ENCODE assay signal across 18 cellular contexts in genomic region chr2:85760872-85761271, GRCh38. TPM values are rescaled to one million over a fixed set of nuclear protein-coding genes. Genes with fewer than 3 reads are reported as not detected.
A peak's percentile ranks its signal among the peaks of the same experiment; 100 is the strongest.
DNase-seq lines count a peak whose midpoint lies in the region; ATAC-seq and TF ChIP-seq lines count a peak whose summit lies in the region.
"Had no signal": no experiment of that assay in that cellular context is flagged by ENCODE, and none has a peak within 500 bp of the region (broad histone marks: within the 10 kb centered on the region; RNA-seq: fewer than 3 reads in every experiment).

No MANE protein-coding gene starts in this region.

- no peak overlapping the region for H3K4me3 Mint-ChIP-seq in activated naive CD4-positive, alpha-beta T cell treated with anti-CD3 and anti-CD28 coated beads for 36 hours

- peaks cover 2% of the 10 kb centered on the region for H3K4me1 Mint-ChIP-seq in activated naive CD4-positive, alpha-beta T cell treated with anti-CD3 and anti-CD28 coated beads for 36 hours (ENCODE audit: low read depth)

- no peak for TF ChIP-seq POLR2A in heart left ventricle (IDR thresholded peaks at IDR 0.05)
- no peak for TF ChIP-seq POLR2A in right lobe of liver (IDR thresholded peaks at IDR 0.05)
- no peak for TF ChIP-seq POLR2A in spleen (IDR thresholded peaks at IDR 0.05)
- TF ChIP-seq POLR2A in Peyer's patch (IDR thresholded peaks at IDR 0.05): no peak
- TF ChIP-seq POLR2A in lower leg skin (IDR thresholded peaks at IDR 0.05): no peak

- peak overlapping the region in 2 of 12 donors; percentile 10 to 93 for H3K4me3 ChIP-seq in heart left ventricle
- H3K4me3 ChIP-seq in right lobe of liver: peak overlapping the region in 1 of 3 donors; percentile 4
- H3K4me3 ChIP-seq in spleen: no peak overlapping the region
- no peak overlapping the region for H3K4me3 ChIP-seq in Peyer's patch
- no peak overlapping the region for H3K4me3 ChIP-seq in lower leg skin (ENCODE audit: low read depth, poor library complexity, severe bottlenecking)
- H3K4me3 ChIP-seq: PC-9 had no signal

- H3K27ac ChIP-seq in heart left ventricle: peak overlapping the region in 2 of 12 donors; percentile 13 to 28
- H3K27ac ChIP-seq in right lobe of liver: peak overlapping the region in 2 of 3 donors; percentile 51 to 60
- H3K27ac ChIP-seq in spleen: peak overlapping the region in 5 of 8 donors; percentile 22 to 50 (median 43)
- H3K27ac ChIP-seq in Peyer's patch: no peak overlapping the region
- H3K27ac ChIP-seq: C4-2B, PC-9 had no signal

- H3K27me3 Mint-ChIP-seq in activated naive CD4-positive, alpha-beta T cell treated with anti-CD3 and anti-CD28 coated beads for 36 hours (ENCODE audit: low read depth): peaks cover 36% of the 10 kb centered on the region

- CTCF ChIA-PET in activated naive CD4-positive, alpha-beta T cell treated with anti-CD3 and anti-CD28 coated beads for 36 hours (lab: Charles Lee): interaction anchor here (0.7 to 1.8 kb wide), 5 partner anchors 10 to 146 kb away, joined by 3 to 12 read pairs (median 4); no protein-coding TSS in a partner anchor

- H3K27ac Mint-ChIP-seq in activated naive CD4-positive, alpha-beta T cell treated with anti-CD3 and anti-CD28 coated beads for 36 hours: no peak overlapping the region

- H3K9me3 ChIP-seq in heart left ventricle: no peaks in the 10 kb centered on the region
- no peaks in the 10 kb centered on the region for H3K9me3 ChIP-seq in right lobe of liver
- H3K9me3 ChIP-seq in spleen: no peaks in the 10 kb centered on the region
- H3K9me3 ChIP-seq in Peyer's patch: no peaks in the 10 kb centered on the region

- no peak for TF ChIP-seq CTCF in heart left ventricle (IDR thresholded peaks at IDR 0.05)
- no peak for TF ChIP-seq CTCF in right lobe of liver (IDR thresholded peaks at IDR 0.05)
- no peak for TF ChIP-seq CTCF in spleen (IDR thresholded peaks at IDR 0.05 in 8 of 11, conservative IDR thresholded peaks at IDR 0.05 in 3 of 11)
- TF ChIP-seq CTCF in Peyer's patch (IDR thresholded peaks at IDR 0.05): no peak
- no peak for TF ChIP-seq CTCF in omental fat pad (IDR thresholded peaks at IDR 0.05)
- no peak for TF ChIP-seq CTCF in lower leg skin (IDR thresholded peaks at IDR 0.05)

- H3K4me1 ChIP-seq in heart left ventricle (peaks cover 7 to 86% (median 49%) of the 10 kb centered on the region in 12 donors), right lobe of liver (peaks cover 0 to 64% (median 24%) of the 10 kb centered on the region in 4 donors), spleen (peaks cover 8 to 87% (median 39%) of the 10 kb centered on the region in 6 donors), Peyer's patch (peaks cover 0 to 22% (median 0%) of the 10 kb centered on the region in 4 donors)

- H3K36me3 ChIP-seq in heart left ventricle (peaks cover 0 to 25% (median 4%) of the 10 kb centered on the region in 9 donors), right lobe of liver (peaks cover 0 to 15% (median 0%) of the 10 kb centered on the region in 4 donors), spleen (no peaks in the 10 kb centered on the region), Peyer's patch (no peaks in the 10 kb centered on the region)

- peaks cover 0 to 13% (median 0%) of the 10 kb centered on the region in 9 donors for H3K27me3 ChIP-seq in heart left ventricle
- no peaks in the 10 kb centered on the region for H3K27me3 ChIP-seq in right lobe of liver
- peaks cover 0 to 87% (median 12%) of the 10 kb centered on the region in 7 donors for H3K27me3 ChIP-seq in spleen (replicated peaks in 1 of 7)
- no peaks in the 10 kb centered on the region for H3K27me3 ChIP-seq in Peyer's patch

- no peaks in the 10 kb centered on the region for H3K36me3 Mint-ChIP-seq in activated naive CD4-positive, alpha-beta T cell treated with anti-CD3 and anti-CD28 coated beads for 36 hours (ENCODE audit: low read depth)

- ATAC-seq in left ventricle myocardium superior (no peak), heart left ventricle (no peak), right lobe of liver (no peak), omental fat pad (ENCODE audit: low FRiP score) (no peak)

- H3K9me3 Mint-ChIP-seq in activated naive CD4-positive, alpha-beta T cell treated with anti-CD3 and anti-CD28 coated beads for 36 hours: no peaks in the 10 kb centered on the region

- intact Hi-C loops in left ventricle myocardium superior (cut with micrococcal nuclease) (no loop called here), heart left ventricle (cut with DNase I) (no loop called here), right lobe of liver (cut with DNase I) (no loop called here), spleen (cut with DNase I; ENCODE audit: low total_unique reads) (no loop called here), lower leg skin (cut with DNase I; ENCODE audit: low total_unique reads) (no loop called here)
- intact Hi-C loops in activated naive CD4-positive, alpha-beta T cell treated with anti-CD3 and anti-CD28 coated beads for 36 hours (cut with micrococcal nuclease): no loop called here

- DNase-seq in left ventricle myocardium superior (peak; percentile 7), heart left ventricle (no peak), right lobe of liver (peak in 1 of 3 donors; percentile 16), spleen (no peak), Peyer's patch (no peak), omental fat pad (ENCODE audit: low spot score) (no peak), lower leg skin (ENCODE audit: low spot score in 2 of 2) (no peak)
- DNase-seq in activated naive CD4-positive, alpha-beta T cell treated with anti-CD3 and anti-CD28 coated beads for 36 hours: no peak
- DNase-seq: COR-L47, DMS153, HCEC 1CT, Kasumi-1, NCI-H1105 treated with DMSO at 0.1 percent for 48 hours, NCI-H1930, NCI-H2171 treated with DMSO at 0.1 percent for 48 hours, NCI-H774, PC-9 had no signal

- 83 to 94% (median 89%) methylated on average over 5 to 8 of the region's 8 CpGs for WGBS in heart left ventricle, 4 donors
- 80% methylated on average over 2 of the region's 8 CpGs for WGBS in right lobe of liver (ENCODE audit: insufficient coverage, low coverage, low lambda C conversion rate, missing lambda C conversion rate)
- WGBS in spleen, 5 donors: 78 to 90% (median 80%) methylated on average over 8 of the region's 8 CpGs
- 88 to 91% methylated on average over 8 of the region's 8 CpGs for WGBS in lower leg skin, 2 donors

RNA-seq across cellular contexts. Expression of gene ATOH8, which starts 7.1 kb away (rescaled TPM):
- 29.6 TPM for total RNA-seq in left ventricle myocardium superior
- total RNA-seq in heart left ventricle: 100 to 1,000 TPM in 1 of 9 donors, 10 to 100 TPM in 8; 11.8 to 103 (median 18.5) TPM
- 10 to 100 TPM; 22.9 to 37.9 TPM for polyA plus RNA-seq in heart left ventricle
- total RNA-seq in right lobe of liver: 10 to 100 TPM in 4 of 6 experiments, 1 to 10 TPM in 2; 5.3 to 78.0 (median 46.2) TPM
- 10 to 100 TPM in 6 of 7 donors, 1 to 10 TPM in 1; 6.4 to 53.0 (median 18.6) TPM for total RNA-seq in spleen
- polyA plus RNA-seq in spleen: 10 to 100 TPM in 1 of 3 donors, 1 to 10 TPM in 2; 7.2 to 17.6 (median 9.4) TPM
- not detected for total RNA-seq in activated naive CD4-positive, alpha-beta T cell treated with anti-CD3 and anti-CD28 coated beads for 36 hours
- 10 to 100 TPM in 2 of 4 donors, 1 to 10 TPM in 2; 5.3 to 35.5 (median 13.9) TPM for total RNA-seq in Peyer's patch
- 100 to 1,000 TPM in 1 of 4 donors, 10 to 100 TPM in 3; 17.1 to 210 (median 45.9) TPM for total RNA-seq in omental fat pad
- 10 to 100 TPM; 27.3 to 79.8 (median 33.7) TPM for total RNA-seq in lower leg skin
- total RNA-seq: PC-9 had no signal

Comparison
In these comparisons a context has a peak if more than half of its experiments do, and no peak if none do; other contexts are left out.
1. H3K27ac ChIP-seq: peak in right lobe of liver (2 of 3) and spleen (5 of 8); none in Peyer's patch (0 of 4).
2. RNA of gene ATOH8, which starts 7.1 kb away (total RNA-seq): 5.3 to 78.0 TPM in right lobe of liver, 17.1 to 210 TPM in omental fat pad, 27.3 to 79.8 TPM in lower leg skin, 29.6 TPM in left ventricle myocardium superior (single experiment), 6.4 to 53.0 TPM in spleen, 11.8 to 103 TPM in heart left ventricle and 5.3 to 35.5 TPM in Peyer's patch; not detected in activated naive CD4-positive, alpha-beta T cell treated with anti-CD3 and anti-CD28 coated beads for 36 hours; every median in the first group is over 4 times any median in the second.